Comparison of ENCODE assay signal across 7 cellular contexts in the genomic region with DNA sequence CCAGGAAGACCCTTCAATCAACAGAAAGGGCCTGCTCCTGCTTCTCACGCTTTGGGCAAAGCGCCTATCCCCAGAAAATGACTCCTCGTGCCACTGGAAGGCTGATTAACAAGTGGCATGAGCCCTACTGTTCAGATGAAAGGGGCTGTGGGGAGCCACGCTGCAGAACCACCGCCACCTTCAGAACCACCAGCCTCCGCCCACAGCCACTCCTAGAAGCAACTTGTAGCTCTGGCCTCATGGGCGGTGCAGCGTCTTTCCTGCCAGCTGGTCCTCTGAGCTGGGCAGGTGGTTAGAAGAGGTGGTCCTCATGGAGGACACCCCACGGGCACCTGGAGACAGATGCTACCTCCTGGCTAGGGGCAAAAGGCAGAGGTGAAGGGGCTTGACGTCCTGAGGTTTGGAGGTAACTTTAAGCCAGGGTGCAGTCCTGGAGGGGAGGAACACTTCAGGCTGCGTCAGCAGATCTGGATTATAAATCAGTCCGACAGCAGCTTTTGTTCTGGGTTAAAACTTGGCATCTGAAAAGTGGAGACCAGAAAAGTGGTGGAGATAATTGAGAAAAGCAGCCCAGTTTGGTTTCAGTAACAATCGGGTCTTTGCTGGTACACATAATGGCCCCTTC. TPM values are rescaled to one million over a fixed set of nuclear protein-coding genes. Genes with fewer than 3 reads are reported as not detected.
DNase-seq lines count a peak whose midpoint lies in the region; ATAC-seq and TF ChIP-seq lines count a peak whose summit lies in the region.

No MANE protein-coding gene starts in this region.

- H3K27me3 ChIP-seq in HUES48 (ENCODE audit: control insufficient read depth, insufficient read depth, low read length), result peaks cover 10% of the 10 kb centered on the region
- no peaks in the 10 kb centered on the region for H3K27me3 ChIP-seq in right lobe of liver

- intact Hi-C loops in right lobe of liver (cut with DNase I), result no loop called here

- no peak for ATAC-seq in right lobe of liver
- ATAC-seq in stimulated activated memory B cell treated with anti-CD40 and anti-IgM and Interleukin-4, amounts not matched to agents 10 μg/mL and 1 μg/mL and 100 μg/mL, for 72 hours, result peak; percentile 28
- ATAC-seq in HG02571 (IDR thresholded peaks at IDR 0.05; ENCODE audit: unreplicated experiment), result no peak

- no peaks in the 10 kb centered on the region for H3K9me3 Mint-ChIP-seq in stimulated activated memory B cell treated with anti-CD40 and anti-IgM and Interleukin-4, amounts not matched to agents 10 μg/mL and 1 μg/mL and 100 μg/mL, for 72 hours

- peaks cover 17% of the 10 kb centered on the region for H3K36me3 Mint-ChIP-seq in stimulated activated memory B cell treated with anti-CD40 and anti-IgM and Interleukin-4, amounts not matched to agents 10 μg/mL and 1 μg/mL and 100 μg/mL, for 72 hours

- peaks cover 19% of the 10 kb centered on the region for H3K36me3 ChIP-seq in HUES48 (ENCODE audit: control insufficient read depth, insufficient read depth, low read length)
- H3K36me3 ChIP-seq in right lobe of liver, result peaks cover 0 to 7% (median 2%) of the 10 kb centered on the region in 4 donors

- no peak for TF ChIP-seq POLR2A in right lobe of liver (IDR thresholded peaks at IDR 0.05)

- peaks cover 26% of the 10 kb centered on the region for H3K27me3 Mint-ChIP-seq in stimulated activated memory B cell treated with anti-CD40 and anti-IgM and Interleukin-4, amounts not matched to agents 10 μg/mL and 1 μg/mL and 100 μg/mL, for 72 hours

- no peaks in the 10 kb centered on the region for H3K9me3 ChIP-seq in HUES48 (ENCODE audit: control insufficient read depth, insufficient read depth, low read length)
- H3K9me3 ChIP-seq in right lobe of liver, result no peaks in the 10 kb centered on the region

- H3K27ac ChIP-seq in HUES48 (ENCODE audit: low read depth, low read length) (no peak overlapping the region), right lobe of liver (peak overlapping the region; percentile 92 to 96 (median 94))

- H3K4me3 Mint-ChIP-seq in stimulated activated memory B cell treated with anti-CD40 and anti-IgM and Interleukin-4, amounts not matched to agents 10 μg/mL and 1 μg/mL and 100 μg/mL, for 72 hours, result peak overlapping the region; percentile 80

- H3K9ac ChIP-seq in HUES48 (ENCODE audit: low read depth, low read length), result peak overlapping the region; percentile 43; the same call in 1 of the 2 replicates

- H3K4me3 ChIP-seq in HUES48 (ENCODE audit: low read depth, low read length) (peak overlapping the region; percentile 91), cardiac fibroblast (replicated peaks in 1 of 2; ENCODE audit: low read depth in 2 of 2, low read length in 2 of 2) (peak overlapping the region; percentile 47 to 85), right lobe of liver (peak overlapping the region; percentile 80 to 98 (median 97))

- H3K4me1 ChIP-seq in HUES48 (ENCODE audit: control insufficient read depth, insufficient read depth, low read length), result peaks cover 39% of the 10 kb centered on the region
- peaks cover 0 to 30% (median 9%) of the 10 kb centered on the region in 4 donors for H3K4me1 ChIP-seq in right lobe of liver

- peaks cover 63% of the 10 kb centered on the region for H3K4me1 Mint-ChIP-seq in stimulated activated memory B cell treated with anti-CD40 and anti-IgM and Interleukin-4, amounts not matched to agents 10 μg/mL and 1 μg/mL and 100 μg/mL, for 72 hours

- peak overlapping the region; percentile 68 for H3K27ac Mint-ChIP-seq in stimulated activated memory B cell treated with anti-CD40 and anti-IgM and Interleukin-4, amounts not matched to agents 10 μg/mL and 1 μg/mL and 100 μg/mL, for 72 hours

- 34% methylated on average over 5 of the region's 13 CpGs for WGBS in right lobe of liver (ENCODE audit: insufficient coverage, low coverage, low lambda C conversion rate, missing lambda C conversion rate)

- TF ChIP-seq CTCF in cardiac fibroblast (IDR thresholded peaks at IDR 0.05; ENCODE audit: low read depth, low read length) (no peak), right lobe of liver (IDR thresholded peaks at IDR 0.05) (no peak)

- DNase-seq in T-helper 9 cell (peak; percentile 58), cardiac fibroblast (ENCODE audit: low read depth in 2 of 2) (no peak), right lobe of liver (no peak), HuH-7.5 (ENCODE audit: low spot score) (no peak)

RNA-seq across cellular contexts. Expression of gene SEMA4C, which starts 0.9 kb away (rescaled TPM):
- 10 to 100 TPM; 11.9 to 18.9 (median 12.6) TPM for total RNA-seq in right lobe of liver

RNA-seq across cellular contexts. Expression of gene ANKRD39, which starts 12.9 kb away (rescaled TPM):
- 10 to 100 TPM in 3 of 6 experiments, 1 to 10 TPM in 3; 6.0 to 16.3 (median 9.7) TPM for total RNA-seq in right lobe of liver

RNA-seq across cellular contexts. Expression of gene ANKRD23, which starts 26.9 kb away (rescaled TPM):
- total RNA-seq in right lobe of liver, result 1 to 10 TPM in 5 of 6 experiments, under 1 TPM in 1; 0.98 to 4.0 (median 2.7) TPM

RNA-seq across cellular contexts. Expression of gene CNNM3, which starts 54.7 kb away (rescaled TPM):
- 10 to 100 TPM; 11.5 to 37.6 (median 21.6) TPM for total RNA-seq in right lobe of liver
